17 cellular contexts compared by ENCODE assay signal in genomic region chr2:62034715-62035114, GRCh38.
"Had no signal": no experiment of that assay in that cellular context is flagged by ENCODE, and none has a peak within 500 bp of the region (broad histone marks: within the 10 kb centered on the region; RNA-seq: fewer than 3 reads in every experiment).

No MANE protein-coding gene starts in this region.

- ATAC-seq: heart left ventricle; mucosa of descending colon; naive thymus-derived CD8-positive, alpha-beta T cell; stimulated activated naive B cell treated with anti-CD40 and anti-IgM and Interleukin-4, amounts not matched to agents 10 μg/mL and 1 μg/mL and 100 μg/mL, for 72 hours had no signal

- DNase-seq: colonic mucosa; dermis blood vessel endothelial cell; esophagus squamous epithelium; foreskin melanocyte; heart left ventricle; hippocampal formation; kidney glomerular epithelial cell; mucosa of descending colon; naive thymus-derived CD8-positive, alpha-beta T cell; posterior cingulate gyrus; sigmoid colon; stimulated activated CD4-positive, alpha-beta T cell treated with anti-CD3 and anti-CD28 coated beads, Interleukin-2, amount 100 ng/mL, for 24 hours; stimulated activated CD4-positive, alpha-beta T cell treated with anti-CD3 and anti-CD28 coated beads, Interleukin-4, amount 100 ng/mL, for 4 hours; stimulated activated naive B cell treated with anti-CD40 and anti-IgM and Interleukin-4, amounts not matched to agents 10 μg/mL and 1 μg/mL and 100 μg/mL, for 72 hours; stomach; substantia nigra; transverse colon had no signal
